In genomic region chr6:34115396-34116314, GRCh38 we compare ENCODE assay signal across 10 cellular contexts. TPM values are rescaled to one million over a fixed set of nuclear protein-coding genes. Genes with fewer than 3 reads are reported as not detected.
DNase-seq lines count a peak whose midpoint lies in the region; ATAC-seq, FAIRE-seq and TF ChIP-seq lines count a peak whose summit lies in the region.
"Had no signal": no experiment of that assay in that cellular context is flagged by ENCODE, and none has a peak within 500 bp of the region (broad histone marks: within the 10 kb centered on the region; RNA-seq: fewer than 3 reads in every experiment).

No MANE protein-coding gene starts in this region.

- ATAC-seq in GM21423 (IDR thresholded peaks at IDR 0.05; ENCODE audit: unreplicated experiment) (no peak), GM21723 (IDR thresholded peaks at IDR 0.05; ENCODE audit: unreplicated experiment) (no peak), HG03469 (IDR thresholded peaks at IDR 0.05; ENCODE audit: unreplicated experiment) (no peak)

- no peak for TF ChIP-seq CTCF in choroid plexus epithelial cell (conservative IDR thresholded peaks at IDR 0.05; ENCODE audit: low read depth, low read length)
- no peak for TF ChIP-seq CTCF in neural cell (IDR thresholded peaks at IDR 0.05; ENCODE audit: poor library complexity, severe bottlenecking)

- H3K27me3 ChIP-seq in neural cell (ENCODE audit: insufficient read depth, low read depth, low read length) = peaks cover 7% of the 10 kb centered on the region

- no peak overlapping the region for H3K9ac ChIP-seq in neural cell (ENCODE audit: low read length)

- H3F3A ChIP-seq in neural cell (ENCODE audit: insufficient read depth, low read length, poor library complexity, severe bottlenecking) = no peaks in the 10 kb centered on the region

- H3K4me2 ChIP-seq in neural cell (ENCODE audit: low read length) = no peak overlapping the region

- H3K4me3 ChIP-seq in choroid plexus epithelial cell (ENCODE audit: low read depth, low read length) (no peak overlapping the region), neural cell (ENCODE audit: low read length) (no peak overlapping the region)
- H3K4me3 ChIP-seq: HAP-1 had no signal

- H3K9me3 ChIP-seq in neural cell (ENCODE audit: low read length) = no peaks in the 10 kb centered on the region
- H3K9me3 ChIP-seq: HAP-1 had no signal

- TF ChIP-seq RAD21 in neural cell (conservative IDR thresholded peaks at IDR 0.05) = no peak

- H3K27ac ChIP-seq in neural cell (ENCODE audit: low read length) = no peak overlapping the region

- no peaks in the 10 kb centered on the region for H4K20me1 ChIP-seq in neural cell (ENCODE audit: insufficient read depth)

- no peak for TF ChIP-seq EP300 in neural cell (conservative IDR thresholded peaks at IDR 0.05; ENCODE audit: poor library complexity, severe bottlenecking)

- H3K9me2 ChIP-seq in neural cell (ENCODE audit: insufficient read depth, low read length) = no peaks in the 10 kb centered on the region

- no peak for FAIRE-seq in GM12891 (lab: Jason Lieb, UNC)

- no peaks in the 10 kb centered on the region for H3K79me2 ChIP-seq in neural cell (replicated peaks; ENCODE audit: insufficient read depth, low read length)

- TF ChIP-seq POLR2A in GM12891 (IDR thresholded peaks at IDR 0.05; ENCODE audit: low read depth, low read length) = no peak

- DNase-seq in GM12891 (ENCODE audit: insufficient read length, low spot score) = peak; percentile 55
- DNase-seq in LHCN-M2 (ENCODE audit: low read depth) = peak; percentile 2
- DNase-seq in choroid plexus epithelial cell (ENCODE audit: low read depth) = peak; percentile 27

- no peak overlapping the region for H2AFZ ChIP-seq in neural cell (ENCODE audit: low read depth, low read length)

- no peaks in the 10 kb centered on the region for H3K36me3 ChIP-seq in neural cell (ENCODE audit: insufficient read depth, low read length)
- H3K36me3 ChIP-seq: HAP-1 had no signal

TF ChIP-seq in GM12891, 5 proteins besides CTCF, POLR2A, EP300 and RAD21:
- TF ChIP-seq POLR2AphosphoS5 (IDR thresholded peaks at IDR 0.05; ENCODE audit: low read depth, low read length) = no peak
- TF ChIP-seq PAX5 (IDR thresholded peaks at IDR 0.05; ENCODE audit: insufficient read depth, low read length, severe bottlenecking) = no peak
- no peak for TF ChIP-seq POU2F2 (IDR thresholded peaks at IDR 0.05; ENCODE audit: low read depth, low read length)
- TF ChIP-seq TAF1 (IDR thresholded peaks at IDR 0.05; ENCODE audit: low read depth, low read length) = no peak
- TF ChIP-seq SPI1 (IDR thresholded peaks at IDR 0.05; ENCODE audit: low read depth, low read length) = no peak

TF ChIP-seq in neural cell, 6 proteins besides CTCF, POLR2A, EP300 and RAD21:
- no peak for TF ChIP-seq SMC3 (conservative IDR thresholded peaks at IDR 0.05; ENCODE audit: poor library complexity)
- TF ChIP-seq MXI1 (conservative IDR thresholded peaks at IDR 0.05; ENCODE audit: poor library complexity, severe bottlenecking) = no peak
- TF ChIP-seq, protein P1, sequence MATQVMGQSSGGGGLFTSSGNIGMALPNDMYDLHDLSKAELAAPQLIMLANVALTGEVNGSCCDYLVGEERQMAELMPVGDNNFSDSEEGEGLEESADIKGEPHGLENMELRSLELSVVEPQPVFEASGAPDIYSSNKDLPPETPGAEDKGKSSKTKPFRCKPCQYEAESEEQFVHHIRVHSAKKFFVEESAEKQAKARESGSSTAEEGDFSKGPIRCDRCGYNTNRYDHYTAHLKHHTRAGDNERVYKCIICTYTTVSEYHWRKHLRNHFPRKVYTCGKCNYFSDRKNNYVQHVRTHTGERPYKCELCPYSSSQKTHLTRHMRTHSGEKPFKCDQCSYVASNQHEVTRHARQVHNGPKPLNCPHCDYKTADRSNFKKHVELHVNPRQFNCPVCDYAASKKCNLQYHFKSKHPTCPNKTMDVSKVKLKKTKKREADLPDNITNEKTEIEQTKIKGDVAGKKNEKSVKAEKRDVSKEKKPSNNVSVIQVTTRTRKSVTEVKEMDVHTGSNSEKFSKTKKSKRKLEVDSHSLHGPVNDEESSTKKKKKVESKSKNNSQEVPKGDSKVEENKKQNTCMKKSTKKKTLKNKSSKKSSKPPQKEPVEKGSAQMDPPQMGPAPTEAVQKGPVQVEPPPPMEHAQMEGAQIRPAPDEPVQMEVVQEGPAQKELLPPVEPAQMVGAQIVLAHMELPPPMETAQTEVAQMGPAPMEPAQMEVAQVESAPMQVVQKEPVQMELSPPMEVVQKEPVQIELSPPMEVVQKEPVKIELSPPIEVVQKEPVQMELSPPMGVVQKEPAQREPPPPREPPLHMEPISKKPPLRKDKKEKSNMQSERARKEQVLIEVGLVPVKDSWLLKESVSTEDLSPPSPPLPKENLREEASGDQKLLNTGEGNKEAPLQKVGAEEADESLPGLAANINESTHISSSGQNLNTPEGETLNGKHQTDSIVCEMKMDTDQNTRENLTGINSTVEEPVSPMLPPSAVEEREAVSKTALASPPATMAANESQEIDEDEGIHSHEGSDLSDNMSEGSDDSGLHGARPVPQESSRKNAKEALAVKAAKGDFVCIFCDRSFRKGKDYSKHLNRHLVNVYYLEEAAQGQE (IDR thresholded peaks at IDR 0.05; ENCODE audit: borderline replicate concordance) = peak; percentile 74
- no peak for TF ChIP-seq POLR2AphosphoS5 (IDR thresholded peaks at IDR 0.05)
- TF ChIP-seq TAF1 (IDR thresholded peaks at IDR 0.05; ENCODE audit: low read depth) = no peak

RNA-seq across cellular contexts. Expression of gene GRM4, which starts 30.2 kb away (rescaled TPM):
- polyA plus RNA-seq in GM12891 (2012; ENCODE audit: low read depth, missing spikeins) = 0.09 TPM
- total RNA-seq in LHCN-M2 (2014; rRNA removed) = not detected in 2 replicates
- polyA plus RNA-seq in LHCN-M2 (2012) = not detected
- polyA plus RNA-seq in neural cell = 2.1 and 3.7 TPM in 2 replicates
- polyA minus RNA-seq in neural cell = 6.0 and 8.0 TPM in 2 replicates
- total RNA-seq: activated T-helper 1 cell treated with anti-CD3 and anti-CD28 coated beads, Interleukin-12 subunit alpha, Interleukin-12 subunit beta, Interleukin-2, Interleukin-4 antibody, amounts not matched to agents 30 ng/mL and 10 ng/mL and 1 ng/mL, durations not matched to agents 14 hours and 24 hours and 36 hours; epithelial cell of proximal tubule had no signal

Comparison
In these comparisons a context has a peak if more than half of its experiments do, and no peak if none do; other contexts are left out.
1. DNase-seq: peak in every context shown above with its lines; median percentile 55 in GM12891; 27 in choroid plexus epithelial cell; 2 in LHCN-M2.